ENCODE assay signal across 8 cellular contexts in genomic region chr17:27609606-27610303, GRCh38. TPM values are rescaled to one million over a fixed set of nuclear protein-coding genes. Genes with fewer than 3 reads are reported as not detected.
DNase-seq lines count a peak whose midpoint lies in the region; ATAC-seq and TF ChIP-seq lines count a peak whose summit lies in the region.

No MANE protein-coding gene starts in this region.

- no peaks in the 10 kb centered on the region for H3K36me3 ChIP-seq in PC-3 (ENCODE audit: low read depth, low read length)
- no peaks in the 10 kb centered on the region for H3K36me3 ChIP-seq in neural progenitor cell
- peaks cover 84% of the 10 kb centered on the region for H3K36me3 ChIP-seq in SJCRH30

- TF ChIP-seq CTCF in PC-3 (conservative IDR thresholded peaks at IDR 0.05; ENCODE audit: low read depth, low read length) (peak; percentile 71), neural progenitor cell (IDR thresholded peaks at IDR 0.05) (peak; percentile 60)

- H3K9ac ChIP-seq in PC-3 (ENCODE audit: low read length), result no peak overlapping the region
- no peak overlapping the region for H3K9ac ChIP-seq in neural progenitor cell

- CTCF ChIA-PET in activated naive CD4-positive, alpha-beta T cell treated with anti-CD3 and anti-CD28 coated beads, Interleukin-2, amount 10 ng/mL, durations not matched to agents 7 days and 5 days (lab: Charles Lee), result interaction anchor here (0.6 to 8.5 kb wide), 17 partner anchors 9 to 270 kb away, joined by 3 to 106 read pairs (median 3); partner anchors contain the start of gene LGALS9
- CTCF ChIA-PET in PC-3 (lab: Charles Lee), result no interaction called here

- no peak overlapping the region for H2AFZ ChIP-seq in PC-3 (ENCODE audit: low read length)
- no peak overlapping the region for H2AFZ ChIP-seq in neural progenitor cell (replicated peaks)

- no peaks in the 10 kb centered on the region for H4K20me1 ChIP-seq in PC-3 (ENCODE audit: low read length)
- H4K20me1 ChIP-seq in neural progenitor cell (ENCODE audit: low read depth), result no peaks in the 10 kb centered on the region

- no peak overlapping the region for H3K4me3 Mint-ChIP-seq in activated naive CD4-positive, alpha-beta T cell treated with anti-CD3 and anti-CD28 coated beads, Interleukin-2, amount 10 ng/mL, durations not matched to agents 7 days and 5 days
- H3K4me3 Mint-ChIP-seq in neural progenitor cell, result no peak overlapping the region
- H3K4me3 Mint-ChIP-seq in activated T-helper 1 cell treated with anti-CD3 and anti-CD28 coated beads, Interleukin-12 subunit alpha, Interleukin-12 subunit beta, Interleukin-2, Interleukin-4 antibody, amounts not matched to agents 30 ng/mL and 10 ng/mL and 1 ng/mL, durations not matched to agents 14 hours and 24 hours and 36 hours, result no peak overlapping the region

- no peaks in the 10 kb centered on the region for H3K27me3 Mint-ChIP-seq in activated naive CD4-positive, alpha-beta T cell treated with anti-CD3 and anti-CD28 coated beads, Interleukin-2, amount 10 ng/mL, durations not matched to agents 7 days and 5 days
- no peaks in the 10 kb centered on the region for H3K27me3 Mint-ChIP-seq in neural progenitor cell (ENCODE audit: insufficient read depth, low read depth)
- no peaks in the 10 kb centered on the region for H3K27me3 Mint-ChIP-seq in activated T-helper 1 cell treated with anti-CD3 and anti-CD28 coated beads, Interleukin-12 subunit alpha, Interleukin-12 subunit beta, Interleukin-2, Interleukin-4 antibody, amounts not matched to agents 30 ng/mL and 10 ng/mL and 1 ng/mL, durations not matched to agents 14 hours and 24 hours and 36 hours (ENCODE audit: insufficient read depth)

- peaks cover 14% of the 10 kb centered on the region for H3K4me1 Mint-ChIP-seq in activated naive CD4-positive, alpha-beta T cell treated with anti-CD3 and anti-CD28 coated beads, Interleukin-2, amount 10 ng/mL, durations not matched to agents 7 days and 5 days
- H3K4me1 Mint-ChIP-seq in neural progenitor cell, result no peaks in the 10 kb centered on the region
- peaks cover 32% of the 10 kb centered on the region for H3K4me1 Mint-ChIP-seq in activated T-helper 1 cell treated with anti-CD3 and anti-CD28 coated beads, Interleukin-12 subunit alpha, Interleukin-12 subunit beta, Interleukin-2, Interleukin-4 antibody, amounts not matched to agents 30 ng/mL and 10 ng/mL and 1 ng/mL, durations not matched to agents 14 hours and 24 hours and 36 hours (ENCODE audit: low read depth)

- no TSS peak for BruUV-seq in PC-3 (replicated peaks; lab: Mats Ljungman, UMichigan)

- H3K36me3 Mint-ChIP-seq in activated naive CD4-positive, alpha-beta T cell treated with anti-CD3 and anti-CD28 coated beads, Interleukin-2, amount 10 ng/mL, durations not matched to agents 7 days and 5 days, result peaks cover 24% of the 10 kb centered on the region
- peaks cover 9% of the 10 kb centered on the region for H3K36me3 Mint-ChIP-seq in neural progenitor cell
- peaks cover 49% of the 10 kb centered on the region for H3K36me3 Mint-ChIP-seq in activated T-helper 1 cell treated with anti-CD3 and anti-CD28 coated beads, Interleukin-12 subunit alpha, Interleukin-12 subunit beta, Interleukin-2, Interleukin-4 antibody, amounts not matched to agents 30 ng/mL and 10 ng/mL and 1 ng/mL, durations not matched to agents 14 hours and 24 hours and 36 hours (ENCODE audit: low read depth)

- no peak overlapping the region for H3K4me2 ChIP-seq in PC-3 (ENCODE audit: low read length)
- H3K4me2 ChIP-seq in neural progenitor cell, result no peak overlapping the region

- DNase-seq in activated naive CD4-positive, alpha-beta T cell treated with anti-CD3 and anti-CD28 coated beads, Interleukin-2, amount 10 ng/mL, durations not matched to agents 7 days and 5 days, result peak; percentile 65
- DNase-seq in activated naive CD4-positive, alpha-beta T cell treated with anti-CD3 and anti-CD28 coated beads, Interleukin-2, amount 50 U/mL, for 16 hours, result no peak
- peak; percentile 50 for DNase-seq in PC-3
- DNase-seq in neural progenitor cell (ENCODE audit: low spot score), result peak; percentile 42
- DNase-seq in SJCRH30, result no peak
- DNase-seq in putamen (ENCODE audit: low spot score), result no peak
- DNase-seq in activated T-helper 1 cell treated with anti-CD3 and anti-CD28 coated beads, Interleukin-12 subunit alpha, Interleukin-12 subunit beta, Interleukin-2, Interleukin-4 antibody, amounts not matched to agents 30 ng/mL and 10 ng/mL and 1 ng/mL, durations not matched to agents 14 hours and 24 hours and 36 hours (ENCODE audit: low spot score), result no peak

- H3K9me2 ChIP-seq in PC-3 (replicated peaks; ENCODE audit: low read length), result no peaks in the 10 kb centered on the region

- H3K9me3 Mint-ChIP-seq in activated naive CD4-positive, alpha-beta T cell treated with anti-CD3 and anti-CD28 coated beads, Interleukin-2, amount 10 ng/mL, durations not matched to agents 7 days and 5 days, result no peaks in the 10 kb centered on the region
- H3K9me3 Mint-ChIP-seq in neural progenitor cell, result no peaks in the 10 kb centered on the region
- H3K9me3 Mint-ChIP-seq in activated T-helper 1 cell treated with anti-CD3 and anti-CD28 coated beads, Interleukin-12 subunit alpha, Interleukin-12 subunit beta, Interleukin-2, Interleukin-4 antibody, amounts not matched to agents 30 ng/mL and 10 ng/mL and 1 ng/mL, durations not matched to agents 14 hours and 24 hours and 36 hours, result no peaks in the 10 kb centered on the region

- H3K4me1 ChIP-seq in PC-3 (ENCODE audit: insufficient read depth, low read length) (peaks cover 8% of the 10 kb centered on the region), neural progenitor cell (no peaks in the 10 kb centered on the region), SJCRH30 (no peaks in the 10 kb centered on the region)

- H3K27ac Mint-ChIP-seq in activated naive CD4-positive, alpha-beta T cell treated with anti-CD3 and anti-CD28 coated beads, Interleukin-2, amount 10 ng/mL, durations not matched to agents 7 days and 5 days, result no peak overlapping the region
- no peak overlapping the region for H3K27ac Mint-ChIP-seq in neural progenitor cell
- no peak overlapping the region for H3K27ac Mint-ChIP-seq in activated T-helper 1 cell treated with anti-CD3 and anti-CD28 coated beads, Interleukin-12 subunit alpha, Interleukin-12 subunit beta, Interleukin-2, Interleukin-4 antibody, amounts not matched to agents 30 ng/mL and 10 ng/mL and 1 ng/mL, durations not matched to agents 14 hours and 24 hours and 36 hours

- H3K9me3 ChIP-seq in PC-3 (ENCODE audit: low read length) (no peaks in the 10 kb centered on the region), neural progenitor cell (ENCODE audit: low read depth) (no peaks in the 10 kb centered on the region), SJCRH30 (replicated peaks) (no peaks in the 10 kb centered on the region)

- intact Hi-C loops in PC-3 (cut with micrococcal nuclease), result no loop called here
- intact Hi-C loops in activated T-helper 1 cell treated with anti-CD3 and anti-CD28 coated beads, Interleukin-12 subunit alpha, Interleukin-12 subunit beta, Interleukin-2, Interleukin-4 antibody, amounts not matched to agents 30 ng/mL and 10 ng/mL and 1 ng/mL, durations not matched to agents 14 hours and 24 hours and 36 hours (cut with micrococcal nuclease), result loop anchor here (1.0 kb wide), 1 partner anchor 42 kb away; no protein-coding TSS in a partner anchor

- POLR2A ChIA-PET in PC-3 (lab: Charles Lee; ENCODE audit: unreplicated experiment), result no interaction called here

- H3K79me2 ChIP-seq in PC-3 (ENCODE audit: low read length) (no peaks in the 10 kb centered on the region), neural progenitor cell (ENCODE audit: low read depth) (no peaks in the 10 kb centered on the region)

- ATAC-seq in PC-3, result peak; percentile 67
- peak; percentile 43 for ATAC-seq in esophagus mucosa

- H3K27me3 ChIP-seq in PC-3 (ENCODE audit: low read length) (no peaks in the 10 kb centered on the region), neural progenitor cell (no peaks in the 10 kb centered on the region), SJCRH30 (no peaks in the 10 kb centered on the region)

- no peak overlapping the region for H3K27ac ChIP-seq in PC-3 (ENCODE audit: low read length)
- H3K27ac ChIP-seq in neural progenitor cell, result no peak overlapping the region
- H3K27ac ChIP-seq in SJCRH30, result no peak overlapping the region

- no peaks in the 10 kb centered on the region for H3F3A ChIP-seq in PC-3 (ENCODE audit: low read length, unreplicated experiment)
- H3F3A ChIP-seq in neural progenitor cell (ENCODE audit: low read depth), result no peaks in the 10 kb centered on the region

- H3K4me3 ChIP-seq in PC-3 (ENCODE audit: low read length) (no peak overlapping the region), neural progenitor cell (no peak overlapping the region), SJCRH30 (no peak overlapping the region)

RNA-seq across cellular contexts. Expression of gene LGALS9, which starts 21.2 kb away (rescaled TPM):
- total RNA-seq in PC-3 (2014; rRNA removed) (1.1 TPM in 1 of 2 replicates, not detected in the other), esophagus mucosa (22.6 TPM), neural progenitor cell (ENCODE audit: low replicate concordance) (0.37 and 0.54 TPM in 2 replicates)
- total RNA-seq in SJCRH30 (2014; rRNA removed; shearing (Covaris generic)), result 0.05 and 0.22 TPM in 2 replicates
- 38.4 and 39.7 TPM in 2 replicates for total RNA-seq in activated T-helper 1 cell treated with anti-CD3 and anti-CD28 coated beads, Interleukin-12 subunit alpha, Interleukin-12 subunit beta, Interleukin-2, Interleukin-4 antibody, amounts not matched to agents 30 ng/mL and 10 ng/mL and 1 ng/mL, durations not matched to agents 14 hours and 24 hours and 36 hours

Comparison
In these comparisons a context has a peak if more than half of its experiments do, and no peak if none do; other contexts are left out.
1. DNase-seq: peak in activated naive CD4-positive, alpha-beta T cell treated with anti-CD3 and anti-CD28 coated beads, Interleukin-2, amount 10 ng/mL, durations not matched to agents 7 days and 5 days (single experiment), PC-3 (single experiment) and neural progenitor cell (single experiment); none in activated naive CD4-positive, alpha-beta T cell treated with anti-CD3 and anti-CD28 coated beads, Interleukin-2, amount 50 U/mL, for 16 hours (single experiment), SJCRH30 (0 of 2), putamen (single experiment) and activated T-helper 1 cell treated with anti-CD3 and anti-CD28 coated beads, Interleukin-12 subunit alpha, Interleukin-12 subunit beta, Interleukin-2, Interleukin-4 antibody, amounts not matched to agents 30 ng/mL and 10 ng/mL and 1 ng/mL, durations not matched to agents 14 hours and 24 hours and 36 hours (single experiment).
2. RNA of gene LGALS9, which starts 21.2 kb away (total RNA-seq): 38.4 to 39.7 TPM in activated T-helper 1 cell treated with anti-CD3 and anti-CD28 coated beads, Interleukin-12 subunit alpha, Interleukin-12 subunit beta, Interleukin-2, Interleukin-4 antibody, amounts not matched to agents 30 ng/mL and 10 ng/mL and 1 ng/mL, durations not matched to agents 14 hours and 24 hours and 36 hours and 22.6 TPM in esophagus mucosa (single experiment); 1.1 TPM in PC-3, 0.37 to 0.54 TPM in neural progenitor cell and 0.05 to 0.22 TPM in SJCRH30; every median in the first group is over 10 times any median in the second.